17 cellular contexts compared by ENCODE assay signal in genomic region chr16:50329446-50330189, GRCh38. TPM values are rescaled to one million over a fixed set of nuclear protein-coding genes. Genes with fewer than 3 reads are reported as not detected.
DNase-seq lines count a peak whose midpoint lies in the region; ATAC-seq and TF ChIP-seq lines count a peak whose summit lies in the region.
"Had no signal": no experiment of that assay in that cellular context is flagged by ENCODE, and none has a peak within 500 bp of the region (broad histone marks: within the 10 kb centered on the region; RNA-seq: fewer than 3 reads in every experiment).

No MANE protein-coding gene starts in this region.

- no peak overlapping the region for H3K4ac ChIP-seq in mesendoderm (ENCODE audit: low read depth, low read length)

- CTCF ChIA-PET in activated naive CD4-positive, alpha-beta T cell treated with anti-CD3 and anti-CD28 coated beads, Interleukin-2, amount 10 ng/mL, durations not matched to agents 7 days and 5 days (lab: Charles Lee) = interaction anchor here (1.0 to 6.9 kb wide), 7 partner anchors 11 to 477 kb away, joined by 4 to 156 read pairs (median 8); no protein-coding TSS in a partner anchor

- no peak overlapping the region for H4K5ac ChIP-seq in mesendoderm (ENCODE audit: low read length)

- no peak overlapping the region for H3K18ac ChIP-seq in mesendoderm (ENCODE audit: low read length)

- H3K9ac ChIP-seq in mesendoderm (ENCODE audit: low read length) = no peak overlapping the region

- peaks cover 71% of the 10 kb centered on the region for H3K36me3 Mint-ChIP-seq in activated naive CD4-positive, alpha-beta T cell treated with anti-CD3 and anti-CD28 coated beads, Interleukin-2, amount 10 ng/mL, durations not matched to agents 7 days and 5 days
- peaks cover 26 to 27% of the 10 kb centered on the region in 2 donors for H3K36me3 Mint-ChIP-seq in activated naive CD4-positive, alpha-beta T cell treated with anti-CD3 and anti-CD28 coated beads, Interleukin-2, amount 50 U/mL, for 72 hours

- no peak overlapping the region for H2AK5ac ChIP-seq in mesendoderm (ENCODE audit: low read length)

- WGBS in mesendoderm (ENCODE audit: extremely low coverage, insufficient coverage, low lambda C conversion rate) = no CpG with 5 or more reads among the region's 11 CpGs

- H3K27ac ChIP-seq in mesendoderm (ENCODE audit: low read depth, low read length) (no peak overlapping the region), thoracic aorta (peak overlapping the region; percentile 15 to 29)
- H3K27ac ChIP-seq: colonic mucosa, heart right ventricle had no signal

- H3K36me3 ChIP-seq in mesendoderm (ENCODE audit: control insufficient read depth, insufficient read depth, low read length) (peaks cover 8% of the 10 kb centered on the region), thoracic aorta (peaks cover 11% of the 10 kb centered on the region)
- H3K36me3 ChIP-seq: colonic mucosa had no signal

- no peak overlapping the region for H4K8ac ChIP-seq in mesendoderm (ENCODE audit: low read depth, low read length)

- TF ChIP-seq CTCF in thoracic aorta (IDR thresholded peaks at IDR 0.05) = no peak

- no peak for DNase-seq in activated naive CD4-positive, alpha-beta T cell treated with anti-CD3 and anti-CD28 coated beads, Interleukin-2, amount 10 ng/mL, durations not matched to agents 7 days and 5 days
- no peak for DNase-seq in activated naive CD4-positive, alpha-beta T cell (lab: John Stamatoyannopoulos, UW)
- no peak for DNase-seq in activated naive CD4-positive, alpha-beta T cell treated with anti-CD3 and anti-CD28 coated beads, Interleukin-2, amount 50 U/mL, for 72 hours (ENCODE audit: low spot score in 2 of 2)
- DNase-seq in mesendoderm (peak; percentile 17), thoracic aorta (ENCODE audit: low spot score) (no peak), COR-L47 (lab: John Stamatoyannopoulos, UW) (no peak)
- DNase-seq: activated CD8-positive, alpha-beta memory T cell treated with anti-CD3 and anti-CD28 coated beads, Interleukin-2, amount 50 U/mL, for 48 hours; anterior cingulate cortex; colonic mucosa; heart right ventricle; left cardiac atrium; NCI-H1105; stimulated activated CD4-positive, alpha-beta T cell treated with anti-CD3 and anti-CD28 coated beads, Interleukin-4, amount 100 ng/mL, for 4 hours had no signal

- peaks cover 72% of the 10 kb centered on the region for H3K4me1 Mint-ChIP-seq in activated naive CD4-positive, alpha-beta T cell treated with anti-CD3 and anti-CD28 coated beads, Interleukin-2, amount 10 ng/mL, durations not matched to agents 7 days and 5 days
- H3K4me1 Mint-ChIP-seq: GM23338, neural crest cell had no signal

- no peak overlapping the region for H3K4me2 ChIP-seq in mesendoderm (ENCODE audit: low read length)
- H3K4me2 ChIP-seq: GM23338 had no signal

- H3K9me3 ChIP-seq in thoracic aorta = no peaks in the 10 kb centered on the region
- H3K9me3 ChIP-seq: colonic mucosa had no signal

- ATAC-seq in activated naive CD4-positive, alpha-beta T cell treated with anti-CD3 and anti-CD28 coated beads, Interleukin-2, amount 50 U/mL, for 72 hours = no peak
- ATAC-seq in thoracic aorta (ENCODE audit: insufficient number of reproducible peaks, low FRiP score, low read depth) (no peak), GM19328 (IDR thresholded peaks at IDR 0.05; ENCODE audit: unreplicated experiment) (no peak), HG02571 (IDR thresholded peaks at IDR 0.05; ENCODE audit: unreplicated experiment) (no peak)
- ATAC-seq: GM23338 had no signal

- no peak overlapping the region for H3K23ac ChIP-seq in mesendoderm (ENCODE audit: low read length)

- no peak overlapping the region for H2BK15ac ChIP-seq in mesendoderm (replicated peaks; ENCODE audit: low read depth)

- no peak overlapping the region for H2BK5ac ChIP-seq in mesendoderm (ENCODE audit: low read length)

- H3K79me2 ChIP-seq in mesendoderm (ENCODE audit: control insufficient read depth, insufficient read depth, low read length) = no peaks in the 10 kb centered on the region

- H3K4me3 Mint-ChIP-seq in activated naive CD4-positive, alpha-beta T cell treated with anti-CD3 and anti-CD28 coated beads, Interleukin-2, amount 10 ng/mL, durations not matched to agents 7 days and 5 days = no peak overlapping the region
- H3K4me3 Mint-ChIP-seq: GM23338, neural crest cell had no signal

- peak overlapping the region; percentile 63 for H3K27ac Mint-ChIP-seq in activated naive CD4-positive, alpha-beta T cell treated with anti-CD3 and anti-CD28 coated beads, Interleukin-2, amount 10 ng/mL, durations not matched to agents 7 days and 5 days
- peak overlapping the region; percentile 77 to 94 for H3K27ac Mint-ChIP-seq in activated naive CD4-positive, alpha-beta T cell treated with anti-CD3 and anti-CD28 coated beads, Interleukin-2, amount 50 U/mL, for 72 hours
- H3K27ac Mint-ChIP-seq: GM23338 had no signal

- no peak overlapping the region for H2BK120ac ChIP-seq in mesendoderm (ENCODE audit: low read depth, low read length)

- H3K27me3 ChIP-seq in mesendoderm (ENCODE audit: insufficient read depth, low read length, poor library complexity) (no peaks in the 10 kb centered on the region), thoracic aorta (replicated peaks; ENCODE audit: insufficient read depth) (no peaks in the 10 kb centered on the region)
- H3K27me3 ChIP-seq: colonic mucosa, heart right ventricle had no signal

- H3K9me3 Mint-ChIP-seq in activated naive CD4-positive, alpha-beta T cell treated with anti-CD3 and anti-CD28 coated beads, Interleukin-2, amount 10 ng/mL, durations not matched to agents 7 days and 5 days = peaks cover 3% of the 10 kb centered on the region
- H3K9me3 Mint-ChIP-seq in activated naive CD4-positive, alpha-beta T cell treated with anti-CD3 and anti-CD28 coated beads, Interleukin-2, amount 50 U/mL, for 72 hours = peaks cover 0 to 4% of the 10 kb centered on the region in 2 donors
- H3K9me3 Mint-ChIP-seq: GM23338, neural crest cell had no signal

- no peak overlapping the region for H3K4me3 ChIP-seq in mesendoderm (ENCODE audit: low read length)
- no peak overlapping the region for H3K4me3 ChIP-seq in thoracic aorta
- H3K4me3 ChIP-seq: colonic mucosa, GM23338, heart right ventricle had no signal

- H3K27me3 Mint-ChIP-seq in activated naive CD4-positive, alpha-beta T cell treated with anti-CD3 and anti-CD28 coated beads, Interleukin-2, amount 10 ng/mL, durations not matched to agents 7 days and 5 days = no peaks in the 10 kb centered on the region

- peaks cover 2% of the 10 kb centered on the region for H3K79me1 ChIP-seq in mesendoderm (ENCODE audit: low read length)

- H3K4me1 ChIP-seq in mesendoderm (ENCODE audit: control insufficient read depth, low read depth, low read length) = no peaks in the 10 kb centered on the region
- peaks cover 6 to 51% of the 10 kb centered on the region in 2 donors for H3K4me1 ChIP-seq in thoracic aorta (ENCODE audit: control insufficient read depth in 1 of 2, low read depth in 2 of 2)

- H3K56ac ChIP-seq in mesendoderm (ENCODE audit: low read length) = no peak overlapping the region

RNA-seq across cellular contexts. Expression of gene BRD7, which starts 39.2 kb away (rescaled TPM):
- 10 to 100 TPM; 71.5 to 84.9 TPM for total RNA-seq in activated naive CD4-positive, alpha-beta T cell treated with anti-CD3 and anti-CD28 coated beads, Interleukin-2, amount 50 U/mL, for 72 hours
- 134 TPM for polyA plus RNA-seq in mesendoderm (2013, experiment 1 of 2)
- 139 TPM for polyA plus RNA-seq in mesendoderm (2013, experiment 2 of 2)
- total RNA-seq in thoracic aorta = 10 to 100 TPM; 56.9 to 63.5 TPM
